ENCODE assay signal across 15 cellular contexts in genomic region chr7:73893342-73894101, GRCh38. TPM values are rescaled to one million over a fixed set of nuclear protein-coding genes. Genes with fewer than 3 reads are reported as not detected.
DNase-seq lines count a peak whose midpoint lies in the region; TF ChIP-seq lines count a peak whose summit lies in the region.
"Had no signal": no experiment of that assay in that cellular context is flagged by ENCODE, and none has a peak within 500 bp of the region (broad histone marks: within the 10 kb centered on the region; RNA-seq: fewer than 3 reads in every experiment).

No MANE protein-coding gene starts in this region.

- H3K9me3 ChIP-seq in SK-N-SH (no peaks in the 10 kb centered on the region), left ventricle myocardium inferior (replicated peaks) (peaks cover 30% of the 10 kb centered on the region), sigmoid colon (peaks cover 0 to 3% (median 0%) of the 10 kb centered on the region in 4 donors), spleen (peaks cover 0 to 26% (median 12%) of the 10 kb centered on the region in 8 donors)

- peak; percentile 97 for DNase-seq in DMS 273 (lab: John Stamatoyannopoulos, UW; ENCODE audit: unreplicated experiment)
- DNase-seq in SK-N-SH, result no peak
- DNase-seq in left ventricle myocardium inferior, result peak; percentile 85
- DNase-seq in sigmoid colon, result peak; percentile 87
- no peak for DNase-seq in NCI-H774 (lab: John Stamatoyannopoulos, UW)
- DNase-seq in middle frontal gyrus (ENCODE audit: extremely low spot score, low spot score), result no peak
- no peak for DNase-seq in spleen
- no peak for DNase-seq in inferior parietal cortex (ENCODE audit: extremely low spot score)
- DNase-seq: activated effector memory CD4-positive, alpha-beta T cell treated with Interleukin-2 at 50 U/mL for 16 hours; CD4-positive, alpha-beta memory T cell; SHP77 treated with DMSO at 0.1 percent for 48 hours; stimulated activated CD4-positive, alpha-beta T cell treated with anti-CD3 and anti-CD28 coated beads, Interleukin-4, amount 100 ng/mL, for 24 hours had no signal

- H3K27me3 ChIP-seq in SK-N-SH (ENCODE audit: insufficient read depth) (no peaks in the 10 kb centered on the region), left ventricle myocardium inferior (ENCODE audit: low read depth) (peaks cover 10% of the 10 kb centered on the region), sigmoid colon (no peaks in the 10 kb centered on the region), spleen (replicated peaks in 1 of 7) (peaks cover 0 to 12% (median 0%) of the 10 kb centered on the region in 7 donors)

- TF ChIP-seq EP300 in SK-N-SH (IDR thresholded peaks at IDR 0.05; ENCODE audit: borderline replicate concordance in 1 of 2, low read depth in 1 of 2, low read length in 1 of 2) (no peak), sigmoid colon (IDR thresholded peaks at IDR 0.05) (no peak)

- no peak overlapping the region for H3K4me3 ChIP-seq in SK-N-SH (ENCODE audit: low read depth in 2 of 2, low read length in 1 of 2)
- H3K4me3 ChIP-seq in left ventricle myocardium inferior, result no peak overlapping the region
- H3K4me3 ChIP-seq in sigmoid colon, result no peak overlapping the region
- no peak overlapping the region for H3K4me3 ChIP-seq in spleen

- TF ChIP-seq RAD21 in SK-N-SH (IDR thresholded peaks at IDR 0.05; ENCODE audit: low read length), result no peak

- H3K9me2 ChIP-seq in SK-N-SH, result no peaks in the 10 kb centered on the region

- H3K27ac ChIP-seq in SK-N-SH (ENCODE audit: low read depth in 2 of 2, low read length in 1 of 2) (peak overlapping the region in 1 of 2 experiments; percentile 93; a peak in 2 of 4 replicates), left ventricle myocardium inferior (replicated peaks) (peak overlapping the region; percentile 67), sigmoid colon (peak overlapping the region; percentile 60 to 77 (median 74)), spleen (peak overlapping the region in 1 of 8 donors; percentile 50)

- 88% methylated on average over 15 of the region's 22 CpGs for WGBS in SK-N-SH (ENCODE audit: low lambda C conversion rate)
- 65 to 74% methylated on average over 22 of the region's 22 CpGs for WGBS in sigmoid colon, 2 donors
- 70 to 86% (median 82%) methylated on average over 13 to 22 of the region's 22 CpGs for WGBS in spleen, 5 donors

- H3K79me2 ChIP-seq in SK-N-SH (ENCODE audit: insufficient read depth), result no peaks in the 10 kb centered on the region

- CTCF ChIA-PET in SK-N-SH (lab: Yijun Ruan, JAX), result interaction anchor here (1.0 to 2.9 kb wide), 6 partner anchors 13 to 168 kb away, joined by 3 to 15 read pairs (median 3); no protein-coding TSS in a partner anchor

- H3F3A ChIP-seq in SK-N-SH (replicated peaks; ENCODE audit: insufficient read depth), result peaks cover 65% of the 10 kb centered on the region

- H3K4me1 ChIP-seq in SK-N-SH (ENCODE audit: control insufficient read depth in 1 of 2, insufficient read depth in 2 of 2, low read depth in 1 of 2, low read length in 1 of 2), result peaks cover 26 to 28% of the 10 kb centered on the region in 2 experiments; a peak in 3 of 4 replicates
- H3K4me1 ChIP-seq in left ventricle myocardium inferior, result peaks cover 29% of the 10 kb centered on the region
- peaks cover 0 to 29% (median 26%) of the 10 kb centered on the region in 4 donors for H3K4me1 ChIP-seq in sigmoid colon
- peaks cover 0 to 34% (median 4%) of the 10 kb centered on the region in 6 donors for H3K4me1 ChIP-seq in spleen

- no peak for TF ChIP-seq POLR2A in sigmoid colon (IDR thresholded peaks at IDR 0.05)
- TF ChIP-seq POLR2A in spleen (IDR thresholded peaks at IDR 0.05), result no peak

- H3K36me3 ChIP-seq in SK-N-SH (replicated peaks in 1 of 2; ENCODE audit: control insufficient read depth in 1 of 2, insufficient read depth in 2 of 2, low read length in 1 of 2) (no peaks in the 10 kb centered on the region), left ventricle myocardium inferior (no peaks in the 10 kb centered on the region), sigmoid colon (no peaks in the 10 kb centered on the region), spleen (no peaks in the 10 kb centered on the region)

- intact Hi-C loops in left ventricle myocardium inferior (cut with micrococcal nuclease), result no loop called here
- intact Hi-C loops in sigmoid colon (cut with DNase I), result no loop called here
- intact Hi-C loops in spleen (cut with DNase I; ENCODE audit: low total_unique reads), result no loop called here

- TF ChIP-seq CTCF in SK-N-SH (IDR thresholded peaks at IDR 0.05), result no peak
- TF ChIP-seq CTCF in left ventricle myocardium inferior (IDR thresholded peaks at IDR 0.05; ENCODE audit: borderline replicate concordance), result no peak
- TF ChIP-seq CTCF in sigmoid colon (IDR thresholded peaks at IDR 0.05), result no peak
- TF ChIP-seq CTCF in spleen (IDR thresholded peaks at IDR 0.05 in 8 of 11, conservative IDR thresholded peaks at IDR 0.05 in 3 of 11), result no peak

- H3K4me2 ChIP-seq in SK-N-SH, result peak overlapping the region; percentile 66

- POLR2A ChIA-PET in SK-N-SH (lab: Yijun Ruan, JAX), result no interaction called here

- H3K9ac ChIP-seq in SK-N-SH, result peak overlapping the region; percentile 59; the same call in 1 of the 2 replicates

- H2AFZ ChIP-seq in SK-N-SH (ENCODE audit: low read depth), result no peak overlapping the region

- H4K20me1 ChIP-seq in SK-N-SH (ENCODE audit: insufficient read depth), result no peaks in the 10 kb centered on the region

TF ChIP-seq in SK-N-SH, 30 proteins besides CTCF, POLR2A, EP300 and RAD21:
- TF ChIP-seq GABPA (IDR thresholded peaks at IDR 0.05; ENCODE audit: low read depth) (no peak), TEAD4 (IDR thresholded peaks at IDR 0.05; ENCODE audit: borderline replicate concordance, insufficient read depth) (no peak), FOXM1 (IDR thresholded peaks at IDR 0.05; ENCODE audit: low read depth) (no peak), TAF1 (IDR thresholded peaks at IDR 0.05; ENCODE audit: borderline replicate concordance, low read depth, low read length) (no peak), MXI1 (IDR thresholded peaks at IDR 0.05; ENCODE audit: low read depth, low read length) (no peak), CHD2 (IDR thresholded peaks at IDR 0.05; ENCODE audit: low read length, partially characterized antibody) (no peak), RXRA (IDR thresholded peaks at IDR 0.05; ENCODE audit: borderline replicate concordance, low read depth) (no peak), SIN3A (IDR thresholded peaks at IDR 0.05; ENCODE audit: borderline replicate concordance, low read depth, low read length) (no peak), YY1 (IDR thresholded peaks at IDR 0.05; ENCODE audit: low read depth) (no peak), POLR2AphosphoS5 (IDR thresholded peaks at IDR 0.05; ENCODE audit: low read depth, low read length) (no peak)

RNA-seq across cellular contexts. Expression of gene TMEM270, which starts 32.6 kb away (rescaled TPM):
- 0.71 and 0.96 TPM in 2 replicates for polyA plus RNA-seq in SK-N-SH (2012; rRNA removed)
- 0.32 and 0.63 TPM in 2 replicates for polyA plus RNA-seq in SK-N-SH (2012; cell fraction: cytosol; rRNA removed)
- 0.17 and 0.54 TPM in 2 replicates for polyA plus RNA-seq in SK-N-SH (2012; cell fraction: nucleus; rRNA removed)
- not detected for total RNA-seq in left ventricle myocardium inferior
- not detected for total RNA-seq in sigmoid colon
- polyA plus RNA-seq in sigmoid colon, result under 1 TPM in 1 of 3 donors, not detected in 2; 0.39 TPM
- total RNA-seq in spleen, result not detected
- polyA plus RNA-seq in spleen, result not detected
- total RNA-seq: CD4-positive, alpha-beta memory T cell; glomerular endothelial cell; H1; subcutaneous adipose tissue had no signal
- polyA plus RNA-seq: CD4-positive, alpha-beta memory T cell had no signal

RNA-seq across cellular contexts. Expression of gene METTL27, which starts 51.2 kb away (rescaled TPM):
- polyA plus RNA-seq in SK-N-SH (2012; rRNA removed) (2.9 and 3.1 TPM in 2 replicates), sigmoid colon (10 to 100 TPM in 1 of 3 donors, 1 to 10 TPM in 2; 2.1 to 12.3 (median 4.8) TPM), spleen (1 to 10 TPM in 1 of 3 donors, under 1 TPM in 2; 0.59 to 2.6 (median 0.67) TPM)
- polyA plus RNA-seq in SK-N-SH (2012; cell fraction: cytosol; rRNA removed), result 0.81 and 1.4 TPM in 2 replicates
- polyA plus RNA-seq in SK-N-SH (2012; cell fraction: nucleus; rRNA removed), result 7.3 and 10.0 TPM in 2 replicates
- total RNA-seq in left ventricle myocardium inferior (0.44 TPM), sigmoid colon (1 to 10 TPM in 3 of 4 donors, under 1 TPM in 1; 0.99 to 5.5 (median 2.1) TPM), spleen (1 to 10 TPM; 1.4 to 8.5 (median 4.4) TPM)

Comparison
In these comparisons a context has a peak if more than half of its experiments do, and no peak if none do; other contexts are left out.
1. DNase-seq: peak in DMS 273 (single experiment), left ventricle myocardium inferior (single experiment) and sigmoid colon (single experiment); none in SK-N-SH (single experiment), NCI-H774 (single experiment), middle frontal gyrus (single experiment), spleen (single experiment) and inferior parietal cortex (single experiment).